In genomic region chrX:19354625-19355024, GRCh38 we compare ENCODE assay signal across 22 cellular contexts. TPM values are rescaled to one million over a fixed set of nuclear protein-coding genes. Genes with fewer than 3 reads are reported as not detected.
DNase-seq lines count a peak whose midpoint lies in the region; ATAC-seq and TF ChIP-seq lines count a peak whose summit lies in the region.
"Had no signal": no experiment of that assay in that cellular context is flagged by ENCODE, and none has a peak within 500 bp of the region (broad histone marks: within the 10 kb centered on the region; RNA-seq: fewer than 3 reads in every experiment).

No MANE protein-coding gene starts in this region.

- no peak for TF ChIP-seq CTCF in psoas muscle (IDR thresholded peaks at IDR 0.05)

- no peak overlapping the region for H3K4me3 ChIP-seq in psoas muscle
- no peak overlapping the region for H3K4me3 ChIP-seq in mesendoderm (ENCODE audit: low read length)
- H3K4me3 ChIP-seq: A549; BLaER1 treated with 17β-estradiol and CSF1 and Interleukin-3, amounts not matched to agents 10 nM and 100 nM; GM12878; GM23338 had no signal

- H3K4me2 ChIP-seq in mesendoderm (ENCODE audit: low read length) = no peak overlapping the region
- H3K4me2 ChIP-seq: A549; BLaER1 treated with 17β-estradiol and CSF1 and Interleukin-3, amounts not matched to agents 10 nM and 100 nM; GM23338 had no signal

- no peaks in the 10 kb centered on the region for H3K79me1 ChIP-seq in mesendoderm (ENCODE audit: low read length)

- H2BK15ac ChIP-seq in mesendoderm (replicated peaks; ENCODE audit: low read depth) = no peak overlapping the region

- H3K4me1 ChIP-seq in psoas muscle = no peaks in the 10 kb centered on the region
- no peaks in the 10 kb centered on the region for H3K4me1 ChIP-seq in mesendoderm (ENCODE audit: control insufficient read depth, low read depth, low read length)
- H3K4me1 ChIP-seq: A549, BE2C had no signal

- H3K79me2 ChIP-seq in mesendoderm (ENCODE audit: control insufficient read depth, insufficient read depth, low read length) = no peaks in the 10 kb centered on the region

- no peak overlapping the region for H4K5ac ChIP-seq in mesendoderm (ENCODE audit: low read length)

- H3K9ac ChIP-seq in mesendoderm (ENCODE audit: low read length) = no peak overlapping the region
- H3K9ac ChIP-seq: BLaER1 treated with 17β-estradiol and CSF1 and Interleukin-3, amounts not matched to agents 10 nM and 100 nM had no signal

- H3K18ac ChIP-seq in mesendoderm (ENCODE audit: low read length) = no peak overlapping the region

- H3K36me3 ChIP-seq in psoas muscle (ENCODE audit: insufficient read depth in 1 of 2, low read depth in 1 of 2) = peaks cover 0 to 100% of the 10 kb centered on the region in 2 donors
- no peaks in the 10 kb centered on the region for H3K36me3 ChIP-seq in mesendoderm (ENCODE audit: control insufficient read depth, insufficient read depth, low read length)

- DNase-seq in left ventricle myocardium superior (no peak), Right ventricle myocardium inferior (ENCODE audit: missing footprints) (no peak), left lobe of liver (ENCODE audit: low spot score) (peak; percentile 61), psoas muscle (no peak), dedifferentiated amniotic fluid mesenchymal stem cell (ENCODE audit: extremely low spot score) (no peak), mesendoderm (no peak)
- DNase-seq: 8988T; ACHN; AML-193; BE2C; CD4-positive, alpha-beta T cell; CD8-positive, alpha-beta memory T cell; DMS 273 treated with DMSO at 0.1 percent for 48 hours; DMS79; EL; GDM1; H9; HFFc6 had no signal

- intact Hi-C loops in left ventricle myocardium superior (cut with micrococcal nuclease) = no loop called here
- intact Hi-C loops in Right ventricle myocardium inferior (cut with DNase I) = no loop called here
- intact Hi-C loops in psoas muscle (cut with DNase I) = no loop called here

- H3K56ac ChIP-seq in mesendoderm (ENCODE audit: low read length) = no peak overlapping the region

- peak; percentile 22 for ATAC-seq in left ventricle myocardium superior
- ATAC-seq in Right ventricle myocardium inferior = no peak
- peak; percentile 95 for ATAC-seq in left lobe of liver
- ATAC-seq in psoas muscle = peak in 3 of 4 donors; percentile 43 to 64 (median 50)
- ATAC-seq: A549, GM12878, GM23338 had no signal

- WGBS in psoas muscle, 3 donors = 69 to 80% (median 71%) methylated on average over 6 of the region's 6 CpGs
- no CpG with 5 or more reads among the region's 6 CpGs for WGBS in mesendoderm (ENCODE audit: extremely low coverage, insufficient coverage, low lambda C conversion rate)

- no peak overlapping the region for H3K23ac ChIP-seq in mesendoderm (ENCODE audit: low read length)

- no peak overlapping the region for H2AK5ac ChIP-seq in mesendoderm (ENCODE audit: low read length)

- no peak overlapping the region for H2BK5ac ChIP-seq in mesendoderm (ENCODE audit: low read length)

- no peak overlapping the region for H4K8ac ChIP-seq in mesendoderm (ENCODE audit: low read depth, low read length)

- H3K27me3 ChIP-seq in psoas muscle (ENCODE audit: insufficient read depth in 3 of 3, low read length in 2 of 3) = no peaks in the 10 kb centered on the region
- H3K27me3 ChIP-seq in mesendoderm (ENCODE audit: insufficient read depth, low read length, poor library complexity) = no peaks in the 10 kb centered on the region
- H3K27me3 ChIP-seq: BE2C had no signal

- H2BK120ac ChIP-seq in mesendoderm (ENCODE audit: low read depth, low read length) = no peak overlapping the region

- H3K27ac ChIP-seq in psoas muscle (no peak overlapping the region), mesendoderm (ENCODE audit: low read depth, low read length) (no peak overlapping the region)
- H3K27ac ChIP-seq: A549; BLaER1 treated with 17β-estradiol and CSF1 and Interleukin-3, amounts not matched to agents 10 nM and 100 nM had no signal

- H3K4ac ChIP-seq in mesendoderm (ENCODE audit: low read depth, low read length) = no peak overlapping the region

- no peaks in the 10 kb centered on the region for H3K9me3 ChIP-seq in psoas muscle
- H3K9me3 ChIP-seq: A549; BE2C; BLaER1 treated with 17β-estradiol and CSF1 and Interleukin-3, amounts not matched to agents 10 nM and 100 nM had no signal

RNA-seq across cellular contexts. Expression of gene PDHA1, which starts 10.9 kb away (rescaled TPM):
- total RNA-seq in left ventricle myocardium superior = 1,321 TPM
- total RNA-seq in Right ventricle myocardium inferior = 1,288 TPM
- 146 TPM for total RNA-seq in left lobe of liver
- 100 to 1,000 TPM; 394 to 823 (median 575) TPM for total RNA-seq in psoas muscle
- polyA plus RNA-seq in psoas muscle = 100 to 1,000 TPM; 374 to 866 (median 679) TPM
- polyA plus RNA-seq in mesendoderm (2013, experiment 1 of 2) = 73.2 TPM
- polyA plus RNA-seq in mesendoderm (2013, experiment 2 of 2) = 83.2 TPM
